In genomic region chr19:48954011-48954594, GRCh38 we compare ENCODE assay signal across 1 cellular context.
TF ChIP-seq lines count a peak whose summit lies in the region.

No MANE protein-coding gene starts in this region.

TF ChIP-seq in K562, 482 proteins besides CTCF, POLR2A, EP300 and RAD21 (continued from another document and continues in another):
- TF ChIP-seq MTF1 (CRISPR knock-in tag; IDR thresholded peaks at IDR 0.05; ENCODE audit: borderline replicate concordance) (no peak), RBM14 (IDR thresholded peaks at IDR 0.05; ENCODE audit: borderline replicate concordance, insufficient read depth, low read depth, low read length) (no peak), HCFC1 (IDR thresholded peaks at IDR 0.05; ENCODE audit: low read depth, low read length) (no peak), HNRNPH1 (optimal IDR thresholded peaks at IDR 0.05; ENCODE audit: low read depth, low read length) (no peak), BRF1 (IDR thresholded peaks at IDR 0.05; ENCODE audit: borderline replicate concordance, extremely low read depth, insufficient read length) (no peak), PTRF (tag; IDR thresholded peaks at IDR 0.05) (no peak), ZNF41 (CRISPR knock-in tag; conservative IDR thresholded peaks at IDR 0.05) (no peak), GABPB1 (CRISPR knock-in tag; IDR thresholded peaks at IDR 0.05) (no peak), LEF1 (IDR thresholded peaks at IDR 0.05) (no peak), USF2 (CRISPR knock-in tag; IDR thresholded peaks at IDR 0.05) (no peak), RBM17 (IDR thresholded peaks at IDR 0.05; ENCODE audit: borderline replicate concordance, low read depth, low read length) (no peak), CBX8 (IDR thresholded peaks at IDR 0.05; ENCODE audit: borderline replicate concordance, extremely low read depth, low read depth, low read length, poor library complexity, severe bottlenecking) (no peak), ZNF655 (CRISPR knock-in tag; IDR thresholded peaks at IDR 0.05) (no peak), RCOR1 (IDR thresholded peaks at IDR 0.05; ENCODE audit: borderline replicate concordance in 1 of 2, low read depth in 2 of 2, low read length in 2 of 2) (no peak), ZNF584 (CRISPR knock-in tag; IDR thresholded peaks at IDR 0.05; ENCODE audit: low read depth) (no peak), CHD4 (IDR thresholded peaks at IDR 0.05; ENCODE audit: insufficient read depth, insufficient replicate concordance, low read depth, low read length, poor library complexity, severe bottlenecking) (no peak), ZNF134 (CRISPR knock-in tag; conservative IDR thresholded peaks at IDR 0.05) (no peak), ARID3A (IDR thresholded peaks at IDR 0.05; ENCODE audit: borderline replicate concordance, low read depth, low read length) (no peak), NR4A1 (CRISPR knock-in tag; IDR thresholded peaks at IDR 0.05) (no peak), NR4A1 (tag; IDR thresholded peaks at IDR 0.05) (no peak), FOXP4 (CRISPR knock-in tag; IDR thresholded peaks at IDR 0.05; ENCODE audit: borderline replicate concordance) (no peak), PHF8 (IDR thresholded peaks at IDR 0.05; ENCODE audit: borderline replicate concordance, low read length) (0 out of 2 replicates have a peak, but pooled peaks have one; percentile 54), MAFK (IDR thresholded peaks at IDR 0.05; ENCODE audit: low read length) (no peak), FOXP1 (CRISPR knock-in tag; IDR thresholded peaks at IDR 0.05) (no peak), ZNF407 (IDR thresholded peaks at IDR 0.05; ENCODE audit: low read depth) (no peak), CREBBP (IDR thresholded peaks at IDR 0.05; ENCODE audit: low read depth, low read length) (no peak), FOXM1 (IDR thresholded peaks at IDR 0.05; ENCODE audit: low read depth) (0 out of 2 replicates have a peak, but pooled peaks have one; percentile 23), FOXM1 (CRISPR knock-in tag; IDR thresholded peaks at IDR 0.05; ENCODE audit: low read depth) (no peak), ETV1 (tag; conservative IDR thresholded peaks at IDR 0.05; ENCODE audit: low read depth) (no peak), ZNF592 (IDR thresholded peaks at IDR 0.05) (0 out of 2 replicates have a peak, but pooled peaks have one; percentile 66), RNF2 (IDR thresholded peaks at IDR 0.05) (no peak), SRF (CRISPR knock-in tag; IDR thresholded peaks at IDR 0.05) (0 out of 4 replicates have a peak, but pooled peaks of 1 of the 2 experiments have one; percentile 46), PTTG1 (tag; IDR thresholded peaks at IDR 0.05; ENCODE audit: low read depth) (no peak), KDM4B (IDR thresholded peaks at IDR 0.05; ENCODE audit: borderline replicate concordance in 2 of 2, low read depth in 1 of 2) (no peak), ZNF639 (CRISPR knock-in tag; conservative IDR thresholded peaks at IDR 0.05 in 1 of 2, IDR thresholded peaks at IDR 0.05 in 1 of 2) (no peak), CREM (IDR thresholded peaks at IDR 0.05; ENCODE audit: low read depth) (no peak), ARID1B (IDR thresholded peaks at IDR 0.05) (peak; percentile 57), HDAC2 (IDR thresholded peaks at IDR 0.05) (no peak; the same call in 1 of the 2 replicates), ZFP36 (IDR thresholded peaks at IDR 0.05; ENCODE audit: low read depth, low read length, partially characterized antibody) (no peak), SMARCA5 (IDR thresholded peaks at IDR 0.05) (peak; percentile 70; the same call in 1 of the 2 replicates), MEF2A (IDR thresholded peaks at IDR 0.05; ENCODE audit: control insufficient read depth, low read depth, low read length) (no peak; the same call in 1 of the 2 replicates), MECOM (CRISPR knock-in tag; IDR thresholded peaks at IDR 0.05) (no peak), CHD1 (IDR thresholded peaks at IDR 0.05; ENCODE audit: low read length) (no peak), PCBP2 (IDR thresholded peaks at IDR 0.05; ENCODE audit: low read depth, low read length, poor library complexity, severe bottlenecking) (no peak), FOXK1 (CRISPR knock-in tag; IDR thresholded peaks at IDR 0.05; ENCODE audit: borderline replicate concordance) (no peak), NBN (IDR thresholded peaks at IDR 0.05; ENCODE audit: low read depth) (peak; percentile 55; the same call in 1 of the 2 replicates), POLR2H (tag; IDR thresholded peaks at IDR 0.05; ENCODE audit: low read depth) (no peak)
